18 cellular contexts compared by ENCODE assay signal in genomic region chr10:98373691-98374090, GRCh38.
"Had no signal": no experiment of that assay in that cellular context is flagged by ENCODE, and none has a peak within 500 bp of the region (broad histone marks: within the 10 kb centered on the region; RNA-seq: fewer than 3 reads in every experiment).

No MANE protein-coding gene starts in this region.

- H3K27me3 ChIP-seq: brain microvascular endothelial cell, suprapubic skin, upper lobe of left lung had no signal

- H3K9me3 ChIP-seq: suprapubic skin had no signal

- H3K36me3 ChIP-seq: brain microvascular endothelial cell, suprapubic skin, upper lobe of left lung had no signal

- DNase-seq: activated CD4-positive, alpha-beta memory T cell treated with anti-CD3 and anti-CD28 coated beads, Interleukin-2, amount 10 ng/mL, durations not matched to agents 7 days and 5 days; activated CD4-positive, alpha-beta T cell treated with anti-CD3 and anti-CD28 coated beads for 4 hours; activated gamma-delta T cell; activated T-cell treated with anti-CD3 and anti-CD28 coated beads, Interleukin-2, amount 50 U/mL, for 24 hours; cerebellar nuclear complex; dermis blood vessel endothelial cell; effector memory CD8-positive, alpha-beta T cell; foreskin melanocyte; immature natural killer cell; naive thymus-derived CD8-positive, alpha-beta T cell; stimulated activated CD4-positive, alpha-beta T cell treated with anti-CD3 and anti-CD28 coated beads, Interleukin-4, amount 100 ng/mL, for 4 hours; stimulated activated CD8-positive, alpha-beta memory T cell treated with anti-CD3 and anti-CD28 coated beads, Interleukin-4, amount 100 ng/mL, for 48 hours; stimulated activated naive CD4-positive, alpha-beta T cell treated with Interleukin-2 at 50 U/mL for 16 hours had no signal

- H3K4me3 ChIP-seq: lung, suprapubic skin, upper lobe of left lung had no signal

- ATAC-seq: activated naive CD4-positive, alpha-beta T cell treated with anti-CD3 and anti-CD28 coated beads, Interleukin-2, amount 50 U/mL, for 72 hours; effector memory CD8-positive, alpha-beta T cell; naive thymus-derived CD8-positive, alpha-beta T cell had no signal

- H3K27ac ChIP-seq: suprapubic skin, upper lobe of left lung had no signal
